8 cellular contexts compared by ENCODE assay signal in genomic region chr11:560305-561147, GRCh38. TPM values are rescaled to one million over a fixed set of nuclear protein-coding genes. Genes with fewer than 3 reads are reported as not detected.
A peak's percentile ranks its signal among the peaks of the same experiment; 100 is the strongest.
DNase-seq lines count a peak whose midpoint lies in the region; ATAC-seq and TF ChIP-seq lines count a peak whose summit lies in the region.

Gene LMNTD2, minus strand, starts transcription at chr11:560738. Its CDS starts 22 bp downstream, at chr11:560716.
A gene with protein sequence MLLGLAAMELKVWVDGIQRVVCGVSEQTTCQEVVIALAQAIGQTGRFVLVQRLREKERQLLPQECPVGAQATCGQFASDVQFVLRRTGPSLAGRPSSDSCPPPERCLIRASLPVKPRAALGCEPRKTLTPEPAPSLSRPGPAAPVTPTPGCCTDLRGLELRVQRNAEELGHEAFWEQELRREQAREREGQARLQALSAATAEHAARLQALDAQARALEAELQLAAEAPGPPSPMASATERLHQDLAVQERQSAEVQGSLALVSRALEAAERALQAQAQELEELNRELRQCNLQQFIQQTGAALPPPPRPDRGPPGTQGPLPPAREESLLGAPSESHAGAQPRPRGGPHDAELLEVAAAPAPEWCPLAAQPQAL (plus strand): TSS chr11:560970. CDS start chr11:561769, 799 bp downstream.

- H3K9me3 ChIP-seq in neural progenitor cell (ENCODE audit: low read depth) (no peaks in the 10 kb centered on the region), stomach (no peaks in the 10 kb centered on the region)

- 2 to 6% (median 4%) methylated on average over 21 to 94 of the region's 95 CpGs for WGBS in stomach, 5 donors

- DNase-seq in DMS79 treated with DMSO at 0.1 percent for 48 hours (lab: John Stamatoyannopoulos, UW) (peak; percentile 49), Kasumi-1 (lab: John Stamatoyannopoulos, UW) (peak; percentile 87 to 89), RWPE1 (ENCODE audit: low spot score) (peak; percentile 98), foreskin fibroblast (peak; percentile 75 to 91), neural progenitor cell (ENCODE audit: low spot score) (peak; percentile 98), stomach (peak; percentile 95)
- DNase-seq in activated effector memory CD4-positive, alpha-beta T cell treated with Interleukin-2 at 50 U/mL for 16 hours: peak; percentile 95

- H3K27ac ChIP-seq in RWPE1: peak within 1 kb of the TSS; percentile 89
- H3K27ac ChIP-seq in neural progenitor cell: no peak within 1 kb of the TSS
- H3K27ac ChIP-seq in stomach: peak within 1 kb of the TSS; percentile 90 to 98 (median 94)

- H3K79me2 ChIP-seq in neural progenitor cell (ENCODE audit: low read depth): peaks cover 11% of the 10 kb centered on the region

- H3K9ac ChIP-seq in neural progenitor cell: no peak within 1 kb of the TSS

- H3K27me3 Mint-ChIP-seq in neural progenitor cell (ENCODE audit: insufficient read depth, low read depth): peaks cover 23% of the 10 kb centered on the region

- peak within 1 kb of the TSS; percentile 73 for H2AFZ ChIP-seq in neural progenitor cell (replicated peaks)

- TF ChIP-seq EP300 in stomach (IDR thresholded peaks at IDR 0.05): no peak

- peaks cover 41% of the 10 kb centered on the region for H4K20me1 ChIP-seq in neural progenitor cell (ENCODE audit: low read depth)

- ATAC-seq in GM21786 (IDR thresholded peaks at IDR 0.05; ENCODE audit: unreplicated experiment): peak; percentile 69

- peaks cover 33% of the 10 kb centered on the region for H3F3A ChIP-seq in neural progenitor cell (ENCODE audit: low read depth)

- TF ChIP-seq CTCF in RWPE1 (conservative IDR thresholded peaks at IDR 0.05; ENCODE audit: low read depth): no peak
- TF ChIP-seq CTCF in foreskin fibroblast (IDR thresholded peaks at IDR 0.05; ENCODE audit: low read depth, low read length): no peak
- TF ChIP-seq CTCF in neural progenitor cell (IDR thresholded peaks at IDR 0.05): no peak
- no peak for TF ChIP-seq CTCF in stomach (IDR thresholded peaks at IDR 0.05)

- H3K4me2 ChIP-seq in neural progenitor cell: peak within 1 kb of the TSS; percentile 99

- H3K27ac Mint-ChIP-seq in neural progenitor cell: no peak within 1 kb of the TSS

- no peaks in the 10 kb centered on the region for H3K36me3 ChIP-seq in neural progenitor cell
- H3K36me3 ChIP-seq in stomach: peaks cover 0 to 16% (median 7%) of the 10 kb centered on the region in 4 donors

- peak within 1 kb of the TSS; percentile 54 to 56 for H3K4me3 ChIP-seq in foreskin fibroblast (ENCODE audit: low read depth in 1 of 2, low read length in 2 of 2)
- H3K4me3 ChIP-seq in neural progenitor cell: peak within 1 kb of the TSS; percentile 100
- peak within 1 kb of the TSS; percentile 84 to 92 (median 90) for H3K4me3 ChIP-seq in stomach

- POLR2A ChIA-PET in RWPE1 (lab: Yijun Ruan, JAX; ENCODE audit: low non-redundant PET): no interaction called here

- peaks cover 10% of the 10 kb centered on the region for H3K4me1 ChIP-seq in neural progenitor cell
- H3K4me1 ChIP-seq in stomach: peaks cover 29 to 57% (median 51%) of the 10 kb centered on the region in 4 donors

- peak within 1 kb of the TSS; percentile 87 for H3K4me3 Mint-ChIP-seq in neural progenitor cell

- TF ChIP-seq POLR2A in stomach (IDR thresholded peaks at IDR 0.05): peak in 1 of 4 donors; percentile 24

- H3K27me3 ChIP-seq in neural progenitor cell (peaks cover 39% of the 10 kb centered on the region), stomach (peaks cover 0 to 42% (median 20%) of the 10 kb centered on the region in 3 donors)

- intact Hi-C loops in stomach (cut with DNase I; ENCODE audit: low total_unique reads): no loop called here

- CTCF ChIA-PET in RWPE1 (lab: Yijun Ruan, JAX): no interaction called here

- H3K9me3 Mint-ChIP-seq in neural progenitor cell: peaks cover 2% of the 10 kb centered on the region

- peaks cover 7% of the 10 kb centered on the region for H3K4me1 Mint-ChIP-seq in neural progenitor cell

- H3K36me3 Mint-ChIP-seq in neural progenitor cell: no peaks in the 10 kb centered on the region

RNA-seq across cellular contexts. Expression of gene LMNTD2, which starts in this region (rescaled TPM):
- total RNA-seq in neural progenitor cell (ENCODE audit: low replicate concordance) (1.1 and 2.5 TPM in 2 replicates), stomach (10 to 100 TPM in 3 of 5 donors, 1 to 10 TPM in 1, under 1 TPM in 1; 0.55 to 92.7 (median 12.8) TPM)
- 1 to 10 TPM; 6.3 to 9.2 (median 7.2) TPM for polyA plus RNA-seq in stomach

RNA-seq across cellular contexts. Expression of the second gene that starts in this region (rescaled TPM):
- total RNA-seq in neural progenitor cell (ENCODE audit: low replicate concordance): 12.8 and 48.3 TPM in 2 replicates
- total RNA-seq in stomach: 100 to 1,000 TPM in 2 of 5 donors, 10 to 100 TPM in 3; 16.7 to 330 (median 86.6) TPM
- polyA plus RNA-seq in stomach: 100 to 1,000 TPM in 2 of 3 donors, 10 to 100 TPM in 1; 73.0 to 121 (median 103) TPM
